In genomic region chr4:52701207-52701606, GRCh38 we compare ENCODE assay signal across 13 cellular contexts. TPM values are rescaled to one million over a fixed set of nuclear protein-coding genes. Genes with fewer than 3 reads are reported as not detected.
DNase-seq lines count a peak whose midpoint lies in the region; ATAC-seq lines count a peak whose summit lies in the region.
"Had no signal": no experiment of that assay in that cellular context is flagged by ENCODE, and none has a peak within 500 bp of the region (broad histone marks: within the 10 kb centered on the region; RNA-seq: fewer than 3 reads in every experiment).

No MANE protein-coding gene starts in this region.

- no peak overlapping the region for H3K27ac Mint-ChIP-seq in activated CD4-positive, alpha-beta T cell treated with anti-CD3 and anti-CD28 coated beads, Interleukin-2, amount 10 ng/mL, durations not matched to agents 24 days and 14 days

- H3K36me3 Mint-ChIP-seq in activated CD4-positive, alpha-beta T cell treated with anti-CD3 and anti-CD28 coated beads, Interleukin-2, amount 10 ng/mL, durations not matched to agents 24 days and 14 days (ENCODE audit: low read depth) = no peaks in the 10 kb centered on the region

- H3K9me3 Mint-ChIP-seq in activated CD4-positive, alpha-beta T cell treated with anti-CD3 and anti-CD28 coated beads, Interleukin-2, amount 10 ng/mL, durations not matched to agents 24 days and 14 days = no peaks in the 10 kb centered on the region

- peak; percentile 94 for ATAC-seq in GM18502 (IDR thresholded peaks at IDR 0.05; ENCODE audit: poor library complexity, unreplicated experiment)
- ATAC-seq in GM19467 (IDR thresholded peaks at IDR 0.05; ENCODE audit: unreplicated experiment) = peak; percentile 92
- ATAC-seq in HG02943 (IDR thresholded peaks at IDR 0.05; ENCODE audit: low read depth, unreplicated experiment) = peak; percentile 87
- ATAC-seq in HG03575 (IDR thresholded peaks at IDR 0.05; ENCODE audit: extremely low read depth, insufficient number of reproducible peaks, low FRiP score, unreplicated experiment) = peak; percentile 90

- peaks cover 19% of the 10 kb centered on the region for H3K27me3 Mint-ChIP-seq in activated CD4-positive, alpha-beta T cell treated with anti-CD3 and anti-CD28 coated beads, Interleukin-2, amount 10 ng/mL, durations not matched to agents 24 days and 14 days

- intact Hi-C loops in activated CD4-positive, alpha-beta T cell treated with anti-CD3 and anti-CD28 coated beads, Interleukin-2, amount 10 ng/mL, durations not matched to agents 24 days and 14 days (cut with micrococcal nuclease) = no loop called here

- no peak overlapping the region for H3K4me3 Mint-ChIP-seq in activated CD4-positive, alpha-beta T cell treated with anti-CD3 and anti-CD28 coated beads, Interleukin-2, amount 10 ng/mL, durations not matched to agents 24 days and 14 days

- H3K4me1 Mint-ChIP-seq in activated CD4-positive, alpha-beta T cell treated with anti-CD3 and anti-CD28 coated beads, Interleukin-2, amount 10 ng/mL, durations not matched to agents 24 days and 14 days = peaks cover 4% of the 10 kb centered on the region

- no peak for DNase-seq in activated CD4-positive, alpha-beta T cell treated with anti-CD3 and anti-CD28 coated beads, Interleukin-2, amount 10 ng/mL, durations not matched to agents 24 days and 14 days
- DNase-seq in activated T-cell treated with anti-CD3 and anti-CD28 coated beads for 4 hours = no peak
- no peak for DNase-seq in AG08395 (ENCODE audit: low spot score)
- DNase-seq in cerebellar cortex (ENCODE audit: low spot score) = no peak
- DNase-seq: activated gamma-delta T cell, AML-193, kidney glomerular epithelial cell, NCI-H1105, WERI-Rb-1 had no signal

RNA-seq across cellular contexts. Expression of gene USP46, which starts 42.1 kb away (rescaled TPM):
- 8.4 and 10.2 TPM in 2 replicates for total RNA-seq in activated CD4-positive, alpha-beta T cell treated with anti-CD3 and anti-CD28 coated beads, Interleukin-2, amount 10 ng/mL, durations not matched to agents 24 days and 14 days

RNA-seq across cellular contexts. Expression of gene ERVMER34-1, which starts 50.0 kb away (rescaled TPM):
- total RNA-seq in activated CD4-positive, alpha-beta T cell treated with anti-CD3 and anti-CD28 coated beads, Interleukin-2, amount 10 ng/mL, durations not matched to agents 24 days and 14 days = 0.56 TPM in 1 of 2 replicates, not detected in the other
